Comparison of ENCODE assay signal across 8 cellular contexts in the genomic region with DNA sequence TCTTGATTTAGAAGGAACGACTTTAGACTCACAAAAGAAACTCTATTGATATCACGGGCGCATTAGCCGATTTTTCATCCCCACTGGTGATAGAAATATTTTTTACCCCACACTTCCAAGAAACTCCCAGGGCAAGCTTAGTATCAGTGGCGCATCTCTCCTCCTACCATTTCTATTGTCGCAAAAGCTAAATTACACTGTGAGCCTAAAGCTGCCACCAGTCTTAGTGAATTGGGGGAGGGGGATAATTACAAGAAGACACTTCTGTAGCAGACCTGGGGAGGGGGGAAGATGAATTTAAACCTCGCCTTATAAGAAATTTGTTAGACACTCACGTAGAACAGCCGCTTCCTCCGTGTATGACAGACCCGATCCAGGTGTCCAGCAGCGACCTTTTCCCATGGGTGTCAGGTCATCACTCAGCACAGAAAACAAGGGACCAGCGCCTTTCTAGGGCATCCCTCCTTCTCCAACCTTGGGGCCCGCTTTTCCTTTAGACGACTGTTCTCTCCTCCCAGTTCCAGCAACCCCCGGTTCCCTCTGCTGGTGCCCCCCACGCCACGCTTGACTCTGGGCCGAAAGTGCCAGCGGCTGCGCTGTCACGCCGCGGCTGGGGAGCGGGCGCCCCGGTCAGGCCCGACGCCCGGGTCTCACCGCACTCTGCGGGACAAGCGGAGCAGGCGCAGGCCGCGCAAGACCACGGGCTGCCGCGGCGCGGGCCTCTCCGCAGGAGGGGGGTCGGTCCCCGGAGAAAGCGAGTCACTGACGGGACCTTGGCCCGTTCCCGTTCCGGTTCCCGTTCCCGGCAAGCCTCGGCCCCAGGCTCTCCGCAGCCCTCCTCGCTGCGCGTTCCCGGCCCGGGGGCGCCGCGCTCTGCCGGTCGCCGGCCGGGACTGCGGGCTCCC.
A peak's percentile ranks its signal among the peaks of the same experiment; 100 is the strongest.
DNase-seq lines count a peak whose midpoint lies in the region; ATAC-seq and TF ChIP-seq lines count a peak whose summit lies in the region.

No MANE protein-coding gene starts in this region.

- no peaks in the 10 kb centered on the region for H4K20me1 ChIP-seq in KMS-11 (ENCODE audit: insufficient read depth)

- in situ Hi-C loops in astrocyte of the spinal cord (cut with HindIII; ENCODE audit: low sequenced_read_pairs), result no loop called here

- ATAC-seq in HG03378 (IDR thresholded peaks at IDR 0.05; ENCODE audit: unreplicated experiment), result no peak

- no peaks in the 10 kb centered on the region; the same call in 1 of the 2 replicates for H3K27me3 ChIP-seq in KMS-11 (ENCODE audit: insufficient read depth, low read depth)

- TF ChIP-seq CTCF in KMS-11 (conservative IDR thresholded peaks at IDR 0.05; ENCODE audit: low read depth, low read length) (no peak), astrocyte of the spinal cord (IDR thresholded peaks at IDR 0.05; ENCODE audit: low read depth, low read length) (no peak)

- H3K79me2 ChIP-seq in KMS-11 (ENCODE audit: insufficient read depth, low read depth), result no peaks in the 10 kb centered on the region

- H3K36me3 ChIP-seq in KMS-11 (ENCODE audit: insufficient read depth), result no peaks in the 10 kb centered on the region

- peak overlapping the region; percentile 83 for H3K4me2 ChIP-seq in KMS-11

- H3K9ac ChIP-seq in KMS-11, result peak overlapping the region; percentile 28; the same call in 1 of the 2 replicates

- peaks cover 20% of the 10 kb centered on the region for H3K4me1 ChIP-seq in KMS-11 (ENCODE audit: low read depth, poor library complexity, severe bottlenecking)

- DNase-seq in NCI-H82 (lab: John Stamatoyannopoulos, UW) (peak; percentile 53), NCI-H82 treated with DMSO at 0.1 percent for 48 hours (lab: John Stamatoyannopoulos, UW; ENCODE audit: unreplicated experiment) (no peak), astrocyte of the spinal cord (ENCODE audit: low read depth, low spot score) (no peak), iris pigment epithelial cell (ENCODE audit: low read depth) (peak; percentile 38), HUDEP-2 (lab: John Stamatoyannopoulos, UW; ENCODE audit: unreplicated experiment in 76 of 76) (no peak)
- DNase-seq in stimulated activated CD4-positive, alpha-beta T cell treated with anti-CD3 and anti-CD28 coated beads, Interleukin-4, amount 100 ng/mL, for 1 hour, result peak; percentile 11

- no peak overlapping the region for H3K27ac ChIP-seq in KMS-11

- peak overlapping the region; percentile 81 for H2AFZ ChIP-seq in KMS-11 (ENCODE audit: low read depth)

- peak overlapping the region; percentile 65 for H3K4me3 ChIP-seq in KMS-11 (IDR thresholded peaks at IDR 0.05; ENCODE audit: insufficient read depth, low read depth, low read length)
- peak overlapping the region; percentile 66 for H3K4me3 ChIP-seq in astrocyte of the spinal cord (ENCODE audit: low read depth, low read length)

Comparison
In these comparisons a context has a peak if more than half of its experiments do, and no peak if none do; other contexts are left out.
1. DNase-seq: peak in NCI-H82 (single experiment), iris pigment epithelial cell (single experiment) and stimulated activated CD4-positive, alpha-beta T cell treated with anti-CD3 and anti-CD28 coated beads, Interleukin-4, amount 100 ng/mL, for 1 hour (single experiment); none in NCI-H82 treated with DMSO at 0.1 percent for 48 hours (single experiment), astrocyte of the spinal cord (single experiment) and HUDEP-2 (0 of 76).